ENCODE assay signal across 14 cellular contexts in the genomic region with DNA sequence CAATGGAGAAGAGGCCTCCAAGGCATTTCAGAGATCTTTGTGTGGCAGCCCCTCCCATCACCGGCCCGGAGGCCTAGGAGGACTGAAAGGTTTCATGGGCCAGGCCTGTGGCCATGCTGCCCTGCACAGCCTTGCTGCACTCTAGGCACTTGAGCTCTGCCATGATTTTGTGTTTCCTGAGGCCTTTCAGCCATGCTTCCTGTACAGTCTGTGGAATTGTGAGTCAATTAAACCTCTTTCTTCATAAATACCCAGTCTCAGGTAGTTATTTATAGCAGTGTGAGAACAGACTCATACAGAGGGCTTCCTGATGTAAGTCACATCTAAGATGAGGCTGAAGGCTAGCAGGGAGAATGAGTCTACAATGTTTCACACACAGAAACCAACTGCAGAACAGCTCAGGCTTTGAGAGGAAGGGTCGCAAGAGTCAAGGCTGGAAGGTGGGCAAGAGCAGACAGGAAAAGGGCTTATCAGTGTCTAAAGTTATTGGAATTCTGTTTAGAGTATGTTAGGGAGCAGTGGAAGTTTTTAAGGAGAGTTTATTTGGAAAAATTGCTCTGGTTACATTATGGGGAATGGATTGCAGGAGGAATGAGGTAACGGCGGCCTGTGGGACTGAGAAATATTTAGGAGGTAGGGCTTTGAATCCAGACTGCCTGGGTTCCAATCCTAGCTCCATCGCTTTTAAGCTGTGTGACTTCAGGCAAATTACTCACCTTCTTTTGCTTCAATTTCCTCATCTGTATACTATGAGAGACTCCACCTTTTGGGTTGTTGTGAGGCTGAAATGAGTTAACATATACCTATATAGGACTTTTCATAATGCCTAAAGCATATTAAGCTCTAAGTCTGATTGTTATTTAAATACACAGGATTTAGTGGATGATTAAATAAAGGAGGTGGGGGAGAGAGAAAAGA.
DNase-seq lines count a peak whose midpoint lies in the region; ATAC-seq, FAIRE-seq and TF ChIP-seq lines count a peak whose summit lies in the region.
"Had no signal": no experiment of that assay in that cellular context is flagged by ENCODE, and none has a peak within 500 bp of the region (broad histone marks: within the 10 kb centered on the region; RNA-seq: fewer than 3 reads in every experiment).

No MANE protein-coding gene starts in this region.

- CTCF ChIA-PET in A673 (lab: Charles Lee), result no interaction called here

- H3K4me1 Mint-ChIP-seq in chondrocyte (ENCODE audit: low read depth), result peaks cover 62% of the 10 kb centered on the region

- peak; percentile 80 for FAIRE-seq in GM18507 (lab: Jason Lieb, UNC)
- FAIRE-seq: frontal cortex had no signal

- DNase-seq in GM18507 (ENCODE audit: extremely low spot score, insufficient read length, low read depth), result no peak
- no peak for DNase-seq in chondrocyte (ENCODE audit: low spot score)
- DNase-seq in retinal pigment epithelial cell (ENCODE audit: low read depth), result peak; percentile 27
- no peak for DNase-seq in AML-193 (lab: John Stamatoyannopoulos, UW)
- no peak for DNase-seq in A673 (ENCODE audit: low spot score)
- DNase-seq in cortex of kidney (lab: John Stamatoyannopoulos, UW), result no peak
- DNase-seq: left lung; NCI-H2029 treated with DMSO at 0.1 percent for 48 hours; occipital lobe; PC-9; stimulated activated CD4-positive, alpha-beta T cell treated with anti-CD3 and anti-CD28 coated beads, Interleukin-4, amount 100 ng/mL, for 1 hour; T-helper 9 cell had no signal

- peaks cover 13% of the 10 kb centered on the region for H3K4me1 ChIP-seq in A673 (ENCODE audit: insufficient read depth, low read length, poor library complexity, severe bottlenecking)
- H3K4me1 ChIP-seq: left lung had no signal

- no peak overlapping the region for H3K27ac ChIP-seq in A673 (ENCODE audit: low read depth, low read length, poor library complexity, severe bottlenecking)
- H3K27ac ChIP-seq: left lung, PC-9 had no signal

- no peaks in the 10 kb centered on the region for H3K27me3 Mint-ChIP-seq in chondrocyte (ENCODE audit: low read depth)

- peaks cover 8% of the 10 kb centered on the region for H3K36me3 Mint-ChIP-seq in chondrocyte (ENCODE audit: low read depth)

- H3K27me3 ChIP-seq in A673 (replicated peaks; ENCODE audit: insufficient read depth, low read depth, low read length, poor library complexity), result no peaks in the 10 kb centered on the region
- H3K27me3 ChIP-seq: left lung had no signal

- H3K9me3 Mint-ChIP-seq in chondrocyte (ENCODE audit: low read depth), result peaks cover 16% of the 10 kb centered on the region

- intact Hi-C loops in A673 (cut with micrococcal nuclease; ENCODE audit: unreplicated experiment), result no loop called here

- BruUV-seq in A673 (replicated peaks; lab: Mats Ljungman, UMichigan), result no TSS peak

- H3K4me3 Mint-ChIP-seq in chondrocyte (ENCODE audit: unreplicated experiment), result no peak overlapping the region

- no peak for TF ChIP-seq CTCF in chondrocyte (IDR thresholded peaks at IDR 0.05)
- no peak for TF ChIP-seq CTCF in retinal pigment epithelial cell (conservative IDR thresholded peaks at IDR 0.05; ENCODE audit: low read depth, low read length)
- no peak for TF ChIP-seq CTCF in A673 (conservative IDR thresholded peaks at IDR 0.05; ENCODE audit: low read depth, low read length)

- POLR2A ChIA-PET in A673 (lab: Charles Lee; ENCODE audit: low non-redundant PET), result no interaction called here

- ATAC-seq in HG02852 (IDR thresholded peaks at IDR 0.05; ENCODE audit: unreplicated experiment), result peak; percentile 25
- ATAC-seq: left lung had no signal

- no peaks in the 10 kb centered on the region for H3K36me3 ChIP-seq in A673 (ENCODE audit: insufficient read depth, low read length, poor library complexity, severe bottlenecking)
- H3K36me3 ChIP-seq: left lung had no signal

- H3K27ac Mint-ChIP-seq in chondrocyte (ENCODE audit: unreplicated experiment), result peak overlapping the region; percentile 98

- H3K4me3 ChIP-seq in retinal pigment epithelial cell (ENCODE audit: low read length) (no peak overlapping the region), A673 (ENCODE audit: low read depth, low read length, poor library complexity, severe bottlenecking) (no peak overlapping the region)
- H3K4me3 ChIP-seq: left lung, PC-9 had no signal

- no peaks in the 10 kb centered on the region for H3K9me3 ChIP-seq in A673 (ENCODE audit: low read depth, low read length, poor library complexity, severe bottlenecking)
